9 cellular contexts compared by ENCODE assay signal in the genomic region with DNA sequence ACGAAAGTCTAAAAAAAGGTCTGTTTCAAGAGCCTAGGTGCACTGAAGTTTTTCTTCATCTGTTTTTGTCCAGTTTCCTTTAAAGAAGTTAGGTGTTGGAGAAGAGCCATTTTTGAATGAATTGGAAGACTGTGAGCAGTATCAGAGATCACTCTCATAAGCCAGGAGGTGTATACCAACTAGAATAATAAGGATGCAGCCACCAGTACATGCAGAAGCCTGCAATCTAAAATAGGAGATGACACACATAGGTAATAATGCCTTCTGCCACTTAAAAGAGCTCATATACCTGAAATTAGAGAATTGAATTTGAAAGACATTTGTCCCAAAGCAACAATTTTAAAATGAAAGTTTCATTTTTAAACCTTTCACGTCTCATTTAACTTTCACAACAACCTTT.
A peak's percentile ranks its signal among the peaks of the same experiment; 100 is the strongest.
DNase-seq lines count a peak whose midpoint lies in the region; ATAC-seq and TF ChIP-seq lines count a peak whose summit lies in the region.
"Had no signal": no experiment of that assay in that cellular context is flagged by ENCODE, and none has a peak within 500 bp of the region (broad histone marks: within the 10 kb centered on the region; RNA-seq: fewer than 3 reads in every experiment).

No MANE protein-coding gene starts in this region.

- POLR2A ChIA-PET in Panc1 (lab: Charles Lee) = interaction anchor here (0.6 kb wide), 1 partner anchor 52 kb away, joined by 3 read pairs; no protein-coding TSS in a partner anchor

- in situ Hi-C loops in Panc1 (cut with HindIII; ENCODE audit: low pct_unique_long_range_greater_than_20kb, low sequenced_read_pairs) = no loop called here

- no peaks in the 10 kb centered on the region for H3K9me3 Mint-ChIP-seq in activated T-cell treated with anti-CD3 and anti-CD28 coated beads, Interleukin-2, amount 50 U/mL, for 24 hours
- no peaks in the 10 kb centered on the region for H3K9me3 Mint-ChIP-seq in effector memory CD8-positive, alpha-beta T cell
- H3K9me3 Mint-ChIP-seq in stimulated activated naive CD8-positive, alpha-beta T cell treated with anti-CD3 and anti-CD28 coated beads, Interleukin-15, amount 100 ng/mL, for 72 hours = no peaks in the 10 kb centered on the region
- H3K9me3 Mint-ChIP-seq in stimulated activated naive B cell treated with anti-CD40 and anti-IgM and Interleukin-4, amounts not matched to agents 10 μg/mL and 1 μg/mL and 100 μg/mL, for 72 hours = no peaks in the 10 kb centered on the region

- no peaks in the 10 kb centered on the region for H3K9me3 ChIP-seq in Panc1 (ENCODE audit: control insufficient read depth, insufficient read depth, low read depth, low read length)

- peak overlapping the region; percentile 90 for H3K27ac Mint-ChIP-seq in activated T-cell treated with anti-CD3 and anti-CD28 coated beads, Interleukin-2, amount 50 U/mL, for 24 hours
- peak overlapping the region; percentile 81 to 85 for H3K27ac Mint-ChIP-seq in effector memory CD8-positive, alpha-beta T cell
- peak overlapping the region; percentile 5 to 91 for H3K27ac Mint-ChIP-seq in stimulated activated naive CD8-positive, alpha-beta T cell treated with anti-CD3 and anti-CD28 coated beads, Interleukin-15, amount 100 ng/mL, for 72 hours
- no peak overlapping the region for H3K27ac Mint-ChIP-seq in stimulated activated naive B cell treated with anti-CD40 and anti-IgM and Interleukin-4, amounts not matched to agents 10 μg/mL and 1 μg/mL and 100 μg/mL, for 72 hours

- ATAC-seq in Panc1 = no peak
- ATAC-seq in effector memory CD8-positive, alpha-beta T cell (replicated peaks) = no peak
- ATAC-seq in stimulated activated naive CD8-positive, alpha-beta T cell treated with anti-CD3 and anti-CD28 coated beads, Interleukin-15, amount 100 ng/mL, for 72 hours = no peak
- no peak for ATAC-seq in stimulated activated naive B cell treated with anti-CD40 and anti-IgM and Interleukin-4, amounts not matched to agents 10 μg/mL and 1 μg/mL and 100 μg/mL, for 72 hours (replicated peaks)

- intact Hi-C loops in Panc1 (cut with micrococcal nuclease; ENCODE audit: unreplicated experiment) = no loop called here

- peaks cover 17% of the 10 kb centered on the region for H3K4me1 ChIP-seq in Panc1 (ENCODE audit: control insufficient read depth, insufficient read depth, low read length)

- peaks cover 75% of the 10 kb centered on the region for H3K4me1 Mint-ChIP-seq in activated T-cell treated with anti-CD3 and anti-CD28 coated beads, Interleukin-2, amount 50 U/mL, for 24 hours (ENCODE audit: low read depth)
- peaks cover 42 to 45% of the 10 kb centered on the region in 2 donors for H3K4me1 Mint-ChIP-seq in effector memory CD8-positive, alpha-beta T cell (ENCODE audit: low read depth in 2 of 2)
- H3K4me1 Mint-ChIP-seq in stimulated activated naive CD8-positive, alpha-beta T cell treated with anti-CD3 and anti-CD28 coated beads, Interleukin-15, amount 100 ng/mL, for 72 hours = peaks cover 70% of the 10 kb centered on the region
- H3K4me1 Mint-ChIP-seq in stimulated activated naive B cell treated with anti-CD40 and anti-IgM and Interleukin-4, amounts not matched to agents 10 μg/mL and 1 μg/mL and 100 μg/mL, for 72 hours = peaks cover 28 to 42% of the 10 kb centered on the region in 2 donors

- no peak overlapping the region for H3K4me3 ChIP-seq in Panc1 (ENCODE audit: low read depth in 2 of 2, low read length in 2 of 2)

- H3K36me3 Mint-ChIP-seq in activated T-cell treated with anti-CD3 and anti-CD28 coated beads, Interleukin-2, amount 50 U/mL, for 24 hours (ENCODE audit: low read depth) = peaks cover 7% of the 10 kb centered on the region
- peaks cover 17% of the 10 kb centered on the region for H3K36me3 Mint-ChIP-seq in effector memory CD8-positive, alpha-beta T cell (ENCODE audit: insufficient read depth)
- H3K36me3 Mint-ChIP-seq in stimulated activated naive B cell treated with anti-CD40 and anti-IgM and Interleukin-4, amounts not matched to agents 10 μg/mL and 1 μg/mL and 100 μg/mL, for 72 hours = no peaks in the 10 kb centered on the region

- no peaks in the 10 kb centered on the region for H3K27me3 Mint-ChIP-seq in activated T-cell treated with anti-CD3 and anti-CD28 coated beads, Interleukin-2, amount 50 U/mL, for 24 hours
- H3K27me3 Mint-ChIP-seq in effector memory CD8-positive, alpha-beta T cell = no peaks in the 10 kb centered on the region
- H3K27me3 Mint-ChIP-seq in stimulated activated naive CD8-positive, alpha-beta T cell treated with anti-CD3 and anti-CD28 coated beads, Interleukin-15, amount 100 ng/mL, for 72 hours = no peaks in the 10 kb centered on the region
- H3K27me3 Mint-ChIP-seq in stimulated activated naive B cell treated with anti-CD40 and anti-IgM and Interleukin-4, amounts not matched to agents 10 μg/mL and 1 μg/mL and 100 μg/mL, for 72 hours = peaks cover 6 to 19% of the 10 kb centered on the region in 2 donors

- H3K27ac ChIP-seq in Panc1 (ENCODE audit: low read length) = peak overlapping the region; percentile 13

- peak overlapping the region; percentile 64 for H3K4me3 Mint-ChIP-seq in activated T-cell treated with anti-CD3 and anti-CD28 coated beads, Interleukin-2, amount 50 U/mL, for 24 hours
- peak overlapping the region; percentile 77 to 80 for H3K4me3 Mint-ChIP-seq in effector memory CD8-positive, alpha-beta T cell
- peak overlapping the region; percentile 79 to 85 for H3K4me3 Mint-ChIP-seq in stimulated activated naive CD8-positive, alpha-beta T cell treated with anti-CD3 and anti-CD28 coated beads, Interleukin-15, amount 100 ng/mL, for 72 hours
- peak overlapping the region in 1 of 2 donors; percentile 1 for H3K4me3 Mint-ChIP-seq in stimulated activated naive B cell treated with anti-CD40 and anti-IgM and Interleukin-4, amounts not matched to agents 10 μg/mL and 1 μg/mL and 100 μg/mL, for 72 hours

- H3K36me3 ChIP-seq in Panc1 (ENCODE audit: control insufficient read depth, insufficient read depth, low read length) = no peaks in the 10 kb centered on the region

- CTCF ChIA-PET in Panc1 (lab: Charles Lee) = no interaction called here

- DNase-seq in activated T-cell treated with anti-CD3 and anti-CD28 coated beads, Interleukin-2, amount 50 U/mL, for 24 hours = no peak
- DNase-seq in activated T-cell treated with anti-CD3 and anti-CD28 coated beads for 4 hours = no peak
- DNase-seq in Panc1 (ENCODE audit: low read depth, low spot score) = no peak
- DNase-seq in effector memory CD8-positive, alpha-beta T cell = no peak
- no peak for DNase-seq in stimulated activated naive CD8-positive, alpha-beta T cell treated with anti-CD3 and anti-CD28 coated beads, Interleukin-15, amount 100 ng/mL, for 72 hours
- no peak for DNase-seq in DMS153 (lab: John Stamatoyannopoulos, UW)
- no peak for DNase-seq in NCI-H146 treated with DMSO at 0.1 percent for 48 hours (lab: John Stamatoyannopoulos, UW; ENCODE audit: unreplicated experiment)
- DNase-seq in stimulated activated naive B cell treated with anti-CD40 and anti-IgM and Interleukin-4, amounts not matched to agents 10 μg/mL and 1 μg/mL and 100 μg/mL, for 72 hours = no peak
- DNase-seq: NCI-H2029 treated with DMSO at 0.1 percent for 48 hours had no signal

- no peak for TF ChIP-seq CTCF in Panc1 (IDR thresholded peaks at IDR 0.05)

- BruUV-seq in Panc1 (replicated peaks; lab: Mats Ljungman, UMichigan) = no TSS peak

- no peaks in the 10 kb centered on the region; the same call in 1 of the 2 replicates for H3K27me3 ChIP-seq in Panc1 (ENCODE audit: control insufficient read depth, insufficient read depth, low read length)
